In genomic region chr7:19051767-19052375, GRCh38 we compare ENCODE assay signal across 9 cellular contexts.
DNase-seq lines count a peak whose midpoint lies in the region; ATAC-seq and TF ChIP-seq lines count a peak whose summit lies in the region.
"Had no signal": no experiment of that assay in that cellular context is flagged by ENCODE, and none has a peak within 500 bp of the region (broad histone marks: within the 10 kb centered on the region; RNA-seq: fewer than 3 reads in every experiment).

No MANE protein-coding gene starts in this region.

- TF ChIP-seq POLR2A in NB4 (IDR thresholded peaks at IDR 0.05; ENCODE audit: extremely low read depth, insufficient read length) (no peak), vagina (IDR thresholded peaks at IDR 0.05) (no peak)

- H3K27me3 ChIP-seq in BJ (ENCODE audit: control insufficient read depth, insufficient read depth, low read length) (no peaks in the 10 kb centered on the region), vagina (no peaks in the 10 kb centered on the region)

- peak; percentile 74 for ATAC-seq in HG02610 (IDR thresholded peaks at IDR 0.05; ENCODE audit: unreplicated experiment)
- peak; percentile 77 for ATAC-seq in left lobe of liver
- ATAC-seq in HG03045 (IDR thresholded peaks at IDR 0.05; ENCODE audit: unreplicated experiment) = no peak
- ATAC-seq: T-cell had no signal

- H3K9me3 ChIP-seq in vagina = no peaks in the 10 kb centered on the region

- H3K4me3 ChIP-seq in BJ (ENCODE audit: low read depth, low read length) (no peak overlapping the region), GM12865 (ENCODE audit: low read depth, low read length) (no peak overlapping the region), NB4 (ENCODE audit: low read depth, low read length) (no peak overlapping the region), vagina (no peak overlapping the region)

- H3K36me3 ChIP-seq in BJ (ENCODE audit: control insufficient read depth, insufficient read depth, low read length) (no peaks in the 10 kb centered on the region; the same call in 1 of the 2 replicates), vagina (no peaks in the 10 kb centered on the region)

- no peaks in the 10 kb centered on the region for H3K4me1 ChIP-seq in vagina

- POLR2A ChIA-PET in BJ (lab: Charles Lee) = no interaction called here

- CTCF ChIA-PET in BJ (lab: Yijun Ruan, JAX) = no interaction called here

- intact Hi-C loops in vagina (cut with DNase I) = no loop called here

- no peak for DNase-seq in BJ (ENCODE audit: low read depth)
- peak; percentile 45 for DNase-seq in GM12865 (ENCODE audit: low read depth)
- peak; percentile 51 for DNase-seq in NB4 (ENCODE audit: low read depth)
- peak; percentile 44 for DNase-seq in amniotic epithelial cell (ENCODE audit: low read depth)
- no peak for DNase-seq in left lobe of liver (ENCODE audit: low spot score)
- no peak for DNase-seq in vagina (ENCODE audit: extremely low spot score in 2 of 2)

- no peak overlapping the region for H3K27ac ChIP-seq in vagina

- TF ChIP-seq CTCF in BJ (IDR thresholded peaks at IDR 0.05; ENCODE audit: insufficient read depth, low read depth, low read length) (peak; percentile 60), GM12865 (IDR thresholded peaks at IDR 0.05; ENCODE audit: insufficient read depth, low read depth, low read length, missing control alignments) (peak; percentile 74), NB4 (IDR thresholded peaks at IDR 0.05; ENCODE audit: low read depth, low read length) (peak; percentile 98), vagina (IDR thresholded peaks at IDR 0.05) (peak in 2 of 3 experiments; percentile 22 to 43)

Comparison
In these comparisons a context has a peak if more than half of its experiments do, and no peak if none do; other contexts are left out.
1. DNase-seq: peak in GM12865 (single experiment), NB4 (single experiment) and amniotic epithelial cell (single experiment); none in BJ (single experiment), left lobe of liver (single experiment) and vagina (0 of 2).
2. CTCF ChIP-seq: peak in every context shown above with its lines; median percentile 98 in NB4; 74 in GM12865; 60 in BJ; 32 in vagina.